In genomic region chr1:2555634-2556276, GRCh38 we compare ENCODE assay signal across 8 cellular contexts. TPM values are rescaled to one million over a fixed set of nuclear protein-coding genes. Genes with fewer than 3 reads are reported as not detected.
DNase-seq lines count a peak whose midpoint lies in the region; ATAC-seq, FAIRE-seq and TF ChIP-seq lines count a peak whose summit lies in the region.

No MANE protein-coding gene starts in this region.

- peak overlapping the region; percentile 96 for H3K27ac Mint-ChIP-seq in activated naive CD8-positive, alpha-beta T cell treated with anti-CD3 and anti-CD28 coated beads, Interleukin-2, amount 50 U/mL, for 24 hours

- WGBS in hepatocyte (ENCODE audit: low lambda C conversion rate, missing lambda C conversion rate): 80% methylated on average over 20 of the region's 26 CpGs
- 83% methylated on average over 24 of the region's 26 CpGs for WGBS in smooth muscle cell (ENCODE audit: low lambda C conversion rate)

- H3K9me3 Mint-ChIP-seq in activated naive CD8-positive, alpha-beta T cell treated with anti-CD3 and anti-CD28 coated beads, Interleukin-2, amount 50 U/mL, for 24 hours: no peaks in the 10 kb centered on the region

- ATAC-seq in HG02973 (IDR thresholded peaks at IDR 0.05; ENCODE audit: unreplicated experiment): peak; percentile 31
- ATAC-seq in activated naive CD8-positive, alpha-beta T cell treated with anti-CD3 and anti-CD28 coated beads, Interleukin-2, amount 50 U/mL, for 24 hours: peak; percentile 78

- in situ Hi-C loops in SK-MEL-5 (cut with HindIII; ENCODE audit: low pct_unique_long_range_greater_than_20kb, low sequenced_read_pairs): no loop called here

- FAIRE-seq in GM12892 (lab: Jason Lieb, UNC): peak; percentile 96

- TF ChIP-seq CTCF in hepatocyte (IDR thresholded peaks at IDR 0.05; ENCODE audit: poor library complexity) (no peak), smooth muscle cell (IDR thresholded peaks at IDR 0.05; ENCODE audit: borderline replicate concordance, insufficient read depth, poor library complexity, severe bottlenecking) (no peak)

- H3K9ac ChIP-seq in smooth muscle cell (ENCODE audit: low read depth): no peak overlapping the region

- H3K4me1 ChIP-seq in hepatocyte (ENCODE audit: insufficient read depth) (peaks cover 15% of the 10 kb centered on the region), smooth muscle cell (ENCODE audit: low read depth) (peaks cover 8% of the 10 kb centered on the region)

- DNase-seq in GM12892 (ENCODE audit: insufficient read length) (peak; percentile 77), SK-MEL-5 (ENCODE audit: low read depth, low spot score) (peak; percentile 97), hepatocyte (ENCODE audit: low spot score) (no peak), smooth muscle cell (lab: John Stamatoyannopoulos, UW; ENCODE audit: unreplicated experiment) (no peak), NCI-H1105 (lab: John Stamatoyannopoulos, UW) (no peak)
- DNase-seq in activated naive CD8-positive, alpha-beta T cell treated with anti-CD3 and anti-CD28 coated beads, Interleukin-2, amount 50 U/mL, for 24 hours: peak; percentile 86
- peak; percentile 63 to 69 for DNase-seq in stimulated activated CD4-positive, alpha-beta T cell treated with anti-CD3 and anti-CD28 coated beads, Interleukin-2, amount 100 ng/mL, for 48 hours

- no peaks in the 10 kb centered on the region for H3K27me3 Mint-ChIP-seq in activated naive CD8-positive, alpha-beta T cell treated with anti-CD3 and anti-CD28 coated beads, Interleukin-2, amount 50 U/mL, for 24 hours

- H4K20me1 ChIP-seq in hepatocyte (ENCODE audit: insufficient read depth, poor library complexity, severe bottlenecking) (no peaks in the 10 kb centered on the region), smooth muscle cell (ENCODE audit: low read depth) (no peaks in the 10 kb centered on the region)

- TF ChIP-seq POLR2A in GM12892 (IDR thresholded peaks at IDR 0.05; ENCODE audit: low read depth, low read length): no peak

- H3K9me3 ChIP-seq in hepatocyte (ENCODE audit: low read depth) (no peaks in the 10 kb centered on the region), smooth muscle cell (replicated peaks; ENCODE audit: low read depth) (no peaks in the 10 kb centered on the region)

- H3F3A ChIP-seq in smooth muscle cell (ENCODE audit: low read depth): no peaks in the 10 kb centered on the region

- H3K36me3 Mint-ChIP-seq in activated naive CD8-positive, alpha-beta T cell treated with anti-CD3 and anti-CD28 coated beads, Interleukin-2, amount 50 U/mL, for 24 hours (ENCODE audit: low read depth): peaks cover 4% of the 10 kb centered on the region

- peak overlapping the region; percentile 72 for H3K4me2 ChIP-seq in hepatocyte
- no peak overlapping the region for H3K4me2 ChIP-seq in smooth muscle cell

- no peak overlapping the region for H3K4me3 ChIP-seq in hepatocyte
- H3K4me3 ChIP-seq in smooth muscle cell: no peak overlapping the region

- H3K27me3 ChIP-seq in hepatocyte (no peaks in the 10 kb centered on the region), smooth muscle cell (ENCODE audit: low read depth) (no peaks in the 10 kb centered on the region)

- H3K79me2 ChIP-seq in hepatocyte: no peaks in the 10 kb centered on the region
- H3K79me2 ChIP-seq in smooth muscle cell (ENCODE audit: low read depth): no peaks in the 10 kb centered on the region

- H3K4me1 Mint-ChIP-seq in activated naive CD8-positive, alpha-beta T cell treated with anti-CD3 and anti-CD28 coated beads, Interleukin-2, amount 50 U/mL, for 24 hours: peaks cover 43% of the 10 kb centered on the region

- no peak overlapping the region for H2AFZ ChIP-seq in hepatocyte
- H2AFZ ChIP-seq in smooth muscle cell (ENCODE audit: low read depth): no peak overlapping the region

- H3K36me3 ChIP-seq in hepatocyte (replicated peaks; ENCODE audit: insufficient read depth, low read depth) (no peaks in the 10 kb centered on the region), smooth muscle cell (ENCODE audit: low read depth) (no peaks in the 10 kb centered on the region)

- H3K9me2 ChIP-seq in hepatocyte (replicated peaks; ENCODE audit: insufficient read depth): no peaks in the 10 kb centered on the region

- peak overlapping the region; percentile 95 for H3K4me3 Mint-ChIP-seq in activated naive CD8-positive, alpha-beta T cell treated with anti-CD3 and anti-CD28 coated beads, Interleukin-2, amount 50 U/mL, for 24 hours

- H3K27ac ChIP-seq in hepatocyte (peak overlapping the region; percentile 45), smooth muscle cell (ENCODE audit: low read depth) (no peak overlapping the region)

RNA-seq across cellular contexts. Expression of gene TNFRSF14, which starts 0.4 kb away (rescaled TPM):
- 117 TPM for polyA plus RNA-seq in GM12892 (2012; ENCODE audit: missing spikeins)
- 291 and 303 TPM in 2 replicates for total RNA-seq in SK-MEL-5 (2014; rRNA removed; shearing (Covaris generic))
- polyA plus RNA-seq in SK-MEL-5 (2015; cell fraction: cytosol; rRNA removed): 367 and 374 TPM in 2 replicates
- polyA plus RNA-seq in SK-MEL-5 (2015; cell fraction: nucleus; rRNA removed): 3,409 and 3,543 TPM in 2 replicates
- total RNA-seq in hepatocyte (2.7 and 6.1 TPM in 2 replicates), smooth muscle cell (0.40 TPM in 1 of 2 replicates, not detected in the other)
- polyA plus RNA-seq in hepatocyte (5.3 and 5.4 TPM in 2 replicates), smooth muscle cell (not detected in 2 replicates)

RNA-seq across cellular contexts. Expression of gene HES5, which starts 25.7 kb away (rescaled TPM):
- not detected for polyA plus RNA-seq in GM12892 (2012; ENCODE audit: missing spikeins)
- not detected in 2 replicates for total RNA-seq in SK-MEL-5 (2014; rRNA removed; shearing (Covaris generic))
- polyA plus RNA-seq in SK-MEL-5 (2015; cell fraction: cytosol; rRNA removed): not detected in 2 replicates
- not detected in 2 replicates for polyA plus RNA-seq in SK-MEL-5 (2015; cell fraction: nucleus; rRNA removed)
- total RNA-seq in hepatocyte: not detected in 2 replicates
- polyA plus RNA-seq in hepatocyte: 1.0 TPM in 2 replicates
- 1.6 TPM in 1 of 2 replicates, not detected in the other for total RNA-seq in smooth muscle cell
- polyA plus RNA-seq in smooth muscle cell: 1.3 and 1.7 TPM in 2 replicates

RNA-seq across cellular contexts. Expression of gene PANK4, which starts 29.4 kb away (rescaled TPM):
- 12.0 TPM for polyA plus RNA-seq in GM12892 (2012; ENCODE audit: missing spikeins)
- total RNA-seq in SK-MEL-5 (2014; rRNA removed; shearing (Covaris generic)): 10.6 and 16.2 TPM in 2 replicates
- polyA plus RNA-seq in SK-MEL-5 (2015; cell fraction: cytosol; rRNA removed): 13.7 and 15.7 TPM in 2 replicates
- polyA plus RNA-seq in SK-MEL-5 (2015; cell fraction: nucleus; rRNA removed): 79.9 and 81.9 TPM in 2 replicates
- total RNA-seq in hepatocyte (18.5 and 20.4 TPM in 2 replicates), smooth muscle cell (27.2 and 28.7 TPM in 2 replicates)
- polyA plus RNA-seq in hepatocyte (21.3 and 21.5 TPM in 2 replicates), smooth muscle cell (28.4 and 28.5 TPM in 2 replicates)

RNA-seq across cellular contexts. Expression of gene PRXL2B, which starts 30.8 kb away (rescaled TPM):
- 5.8 TPM for polyA plus RNA-seq in GM12892 (2012; ENCODE audit: missing spikeins)
- total RNA-seq in SK-MEL-5 (2014; rRNA removed; shearing (Covaris generic)): 11.4 and 11.7 TPM in 2 replicates
- polyA plus RNA-seq in SK-MEL-5 (2015; cell fraction: cytosol; rRNA removed): 25.0 and 25.7 TPM in 2 replicates
- polyA plus RNA-seq in SK-MEL-5 (2015; cell fraction: nucleus; rRNA removed): 39.2 and 39.3 TPM in 2 replicates
- total RNA-seq in hepatocyte (21.4 and 36.7 TPM in 2 replicates), smooth muscle cell (16.1 and 27.4 TPM in 2 replicates)
- polyA plus RNA-seq in hepatocyte (39.6 and 41.4 TPM in 2 replicates), smooth muscle cell (18.4 and 26.6 TPM in 2 replicates)

Comparison
In these comparisons a context has a peak if more than half of its experiments do, and no peak if none do; other contexts are left out.
1. DNase-seq: peak in GM12892 (single experiment), SK-MEL-5 (single experiment), activated naive CD8-positive, alpha-beta T cell treated with anti-CD3 and anti-CD28 coated beads, Interleukin-2, amount 50 U/mL, for 24 hours (single experiment) and stimulated activated CD4-positive, alpha-beta T cell treated with anti-CD3 and anti-CD28 coated beads, Interleukin-2, amount 100 ng/mL, for 48 hours (2 of 2); none in hepatocyte (single experiment), smooth muscle cell (single experiment) and NCI-H1105 (single experiment).
2. RNA of gene TNFRSF14, which starts 0.4 kb away (total RNA-seq): 291 to 303 TPM in SK-MEL-5; 2.7 to 6.1 TPM in hepatocyte and 0.40 TPM in smooth muscle cell; every median in the first group is over 10 times any median in the second.